ENCODE assay signal across 17 cellular contexts in genomic region chr17:35429702-35430101, GRCh38. TPM values are rescaled to one million over a fixed set of nuclear protein-coding genes. Genes with fewer than 3 reads are reported as not detected.
DNase-seq lines count a peak whose midpoint lies in the region; ATAC-seq, FAIRE-seq and TF ChIP-seq lines count a peak whose summit lies in the region.
"Had no signal": no experiment of that assay in that cellular context is flagged by ENCODE, and none has a peak within 500 bp of the region (broad histone marks: within the 10 kb centered on the region; RNA-seq: fewer than 3 reads in every experiment).

No MANE protein-coding gene starts in this region.

- H3K27me3 ChIP-seq in HUES48 (ENCODE audit: control insufficient read depth, insufficient read depth, low read length) (peaks cover 8% of the 10 kb centered on the region; the same call in 1 of the 2 replicates), GM12878 (replicated peaks in 1 of 2; ENCODE audit: control insufficient read depth in 2 of 2, insufficient read depth in 2 of 2, low read length in 1 of 2) (no peaks in the 10 kb centered on the region)

- H3K36me3 Mint-ChIP-seq in natural killer cell treated with Interleukin-12 subunit alpha and Interleukin-12 subunit beta and Interleukin-15 and Interleukin-18, amount 100 ng/mL, for 72 hours = peaks cover 26% of the 10 kb centered on the region
- H3K36me3 Mint-ChIP-seq in natural killer cell = peaks cover 9% of the 10 kb centered on the region
- peaks cover 21% of the 10 kb centered on the region for H3K36me3 Mint-ChIP-seq in osteocyte (ENCODE audit: unreplicated experiment)

- peaks cover 47% of the 10 kb centered on the region for H3K4me1 ChIP-seq in HUES48 (ENCODE audit: control insufficient read depth, insufficient read depth, low read length)
- H3K4me1 ChIP-seq in GM12878 (ENCODE audit: control insufficient read depth, insufficient read depth, low read length) = peaks cover 16% of the 10 kb centered on the region
- H3K4me1 ChIP-seq: BE2C had no signal

- no peak for TF ChIP-seq POLR2A in GM12878 (IDR thresholded peaks at IDR 0.05; ENCODE audit: low read depth, low read length)

- no peak for TF ChIP-seq RAD21 in GM12878 (IDR thresholded peaks at IDR 0.05; ENCODE audit: insufficient read depth, low read depth, low read length)

- H3K36me3 ChIP-seq in HUES48 (ENCODE audit: control insufficient read depth, insufficient read depth, low read length) = no peaks in the 10 kb centered on the region
- no peaks in the 10 kb centered on the region; a peak in 1 of 4 replicates for H3K36me3 ChIP-seq in GM12878 (ENCODE audit: control insufficient read depth in 2 of 2, insufficient read depth in 2 of 2, low read length in 1 of 2)
- H3K36me3 ChIP-seq: BE2C had no signal

- H4K20me1 ChIP-seq in GM12878 (ENCODE audit: control insufficient read depth, insufficient read depth) = no peaks in the 10 kb centered on the region

- no peak for ATAC-seq in natural killer cell treated with Interleukin-12 subunit alpha and Interleukin-12 subunit beta and Interleukin-15 and Interleukin-18, amount 100 ng/mL, for 72 hours
- ATAC-seq in natural killer cell (no peak), GM12878 (no peak)
- ATAC-seq: HCT116 had no signal

- no peak for FAIRE-seq in GM12878 (lab: Jason Lieb, UNC)
- FAIRE-seq: D721Med had no signal

- no peak overlapping the region for H2AFZ ChIP-seq in GM12878 (ENCODE audit: control insufficient read depth, low read depth, low read length)

- H3K4me1 Mint-ChIP-seq in natural killer cell treated with Interleukin-12 subunit alpha and Interleukin-12 subunit beta and Interleukin-15 and Interleukin-18, amount 100 ng/mL, for 72 hours (ENCODE audit: low read depth in 2 of 2) = peaks cover 84 to 85% of the 10 kb centered on the region in 2 donors
- H3K4me1 Mint-ChIP-seq in natural killer cell (peaks cover 70 to 80% of the 10 kb centered on the region in 2 donors), osteocyte (ENCODE audit: unreplicated experiment) (peaks cover 49% of the 10 kb centered on the region)

- H3K27ac ChIP-seq in HUES48 (ENCODE audit: low read depth, low read length) = peak overlapping the region; percentile 2
- no peak overlapping the region for H3K27ac ChIP-seq in GM12878 (ENCODE audit: control insufficient read depth, insufficient read depth)

- intact Hi-C loops in natural killer cell (cut with micrococcal nuclease) = loop anchor here (5.0 kb wide), 5 partner anchors 57 to 267 kb away; partner anchors contain the start of genes AP2B1, SLFN11 and SLFN5
- intact Hi-C loops in GM12878 (cut with micrococcal nuclease; ENCODE audit: unreplicated experiment) = loop anchor here (5.0 kb wide), 1 partner anchor 108 kb away; the partner anchor contains the start of gene SLFN12L

- SMC1A ChIA-PET in GM12878 (lab: Charles Lee; ENCODE audit: uncharacterized antibody, unreplicated experiment) = interaction anchor here (1.1 to 3.9 kb wide), 10 partner anchors 9 to 117 kb away, joined by 3 to 23 read pairs (median 4); partner anchors contain the start of gene SLFN13

- 93% methylated on average over 2 of the region's 2 CpGs for WGBS in GM12878 (ENCODE audit: insufficient coverage, insufficient replicate concordance, low lambda C conversion rate, missing lambda C conversion rate)

- no TSS peak for BruUV-seq in GM12878 (replicated peaks; lab: Mats Ljungman, UMichigan)

- H3K4me2 ChIP-seq in GM12878 (ENCODE audit: control insufficient read depth, insufficient read depth) = no peak overlapping the region

- RAD21 ChIA-PET in GM12878 (lab: Charles Lee; ENCODE audit: unreplicated experiment) = interaction anchor here (0.8 kb wide), 1 partner anchor 105 kb away, joined by 3 read pairs; no protein-coding TSS in a partner anchor

- no peak for TF ChIP-seq EP300 in GM12878 (IDR thresholded peaks at IDR 0.05; ENCODE audit: borderline replicate concordance in 1 of 2, control insufficient read depth in 1 of 2, low read depth in 2 of 2, low read length in 2 of 2)

- H3K4me3 ChIP-seq in HUES48 (ENCODE audit: low read depth, low read length) (0 out of 2 replicates have a peak overlapping the region, but pooled peaks have one; percentile 7), GM12878 (peak overlapping the region; percentile 4; the same call in 1 of the 2 replicates)

- POLR2A ChIA-PET in GM12878 (lab: Charles Lee) = interaction anchor here (1.1 to 1.5 kb wide), 6 partner anchors 9 to 108 kb away, joined by 3 read pairs; partner anchors contain the start of gene SLFN13

- no peak for TF ChIP-seq CTCF in natural killer cell (IDR thresholded peaks at IDR 0.05)
- no peak for TF ChIP-seq CTCF in GM12878 (IDR thresholded peaks at IDR 0.05 in 2 of 3, conservative IDR thresholded peaks at IDR 0.05 in 1 of 3; ENCODE audit: control insufficient read depth in 2 of 3, extremely low read depth in 1 of 3, insufficient read depth in 1 of 3, low read depth in 3 of 3, low read length in 3 of 3)
- no peak for TF ChIP-seq CTCF in osteocyte (IDR thresholded peaks at IDR 0.05)

- peak overlapping the region; percentile 94 for H3K4me3 Mint-ChIP-seq in natural killer cell treated with Interleukin-12 subunit alpha and Interleukin-12 subunit beta and Interleukin-15 and Interleukin-18, amount 100 ng/mL, for 72 hours
- H3K4me3 Mint-ChIP-seq in natural killer cell (no peak overlapping the region), osteocyte (ENCODE audit: unreplicated experiment) (no peak overlapping the region)
- H3K4me3 Mint-ChIP-seq: CD4-positive, alpha-beta T cell had no signal

- no peaks in the 10 kb centered on the region for H3K27me3 Mint-ChIP-seq in natural killer cell treated with Interleukin-12 subunit alpha and Interleukin-12 subunit beta and Interleukin-15 and Interleukin-18, amount 100 ng/mL, for 72 hours
- H3K27me3 Mint-ChIP-seq in natural killer cell (ENCODE audit: low read depth in 2 of 2) (no peaks in the 10 kb centered on the region), osteocyte (ENCODE audit: unreplicated experiment) (no peaks in the 10 kb centered on the region)
- H3K27me3 Mint-ChIP-seq: CD4-positive, alpha-beta T cell had no signal

- H3K27ac Mint-ChIP-seq in natural killer cell treated with Interleukin-12 subunit alpha and Interleukin-12 subunit beta and Interleukin-15 and Interleukin-18, amount 100 ng/mL, for 72 hours = peak overlapping the region; percentile 75 to 92
- H3K27ac Mint-ChIP-seq in natural killer cell (peak overlapping the region in 1 of 2 donors; percentile 68), osteocyte (ENCODE audit: unreplicated experiment) (peak overlapping the region; percentile 41)
- H3K27ac Mint-ChIP-seq: CD4-positive, alpha-beta T cell had no signal

- no peak for DNase-seq in natural killer cell treated with Interleukin-12 subunit alpha and Interleukin-12 subunit beta and Interleukin-15 and Interleukin-18, amount 100 ng/mL, for 72 hours (ENCODE audit: low spot score)
- DNase-seq in natural killer cell = no peak
- no peak for DNase-seq in GM12878 (ENCODE audit: low read depth, low spot score)
- no peak for DNase-seq in osteocyte (ENCODE audit: extremely low spot score, unreplicated experiment)
- DNase-seq in activated gamma-delta T cell (lab: John Stamatoyannopoulos, UW) = no peak
- DNase-seq in activated gamma-delta T cell treated with Interleukin-2 at 50 U/mL for 16 hours = no peak
- DNase-seq in hepatic stellate cell (ENCODE audit: low spot score) = no peak
- DNase-seq: BE2C; C1 segment of cervical spinal cord; Caco-2; CD4-positive, alpha-beta T cell; GDM1; GOT3; H7 had no signal

- in situ Hi-C loops in GM12878 (cut with MboI) = no loop called here

- H3K9ac ChIP-seq in HUES48 (ENCODE audit: low read depth, low read length) (no peak overlapping the region), GM12878 (ENCODE audit: control insufficient read depth, insufficient read depth, low read length) (no peak overlapping the region)

- H3K9me3 ChIP-seq in HUES48 (ENCODE audit: control insufficient read depth, insufficient read depth, low read length) (no peaks in the 10 kb centered on the region), GM12878 (replicated peaks; ENCODE audit: control insufficient read depth, insufficient read depth, low read length) (no peaks in the 10 kb centered on the region)
- H3K9me3 ChIP-seq: BE2C, Caco-2 had no signal

- no peaks in the 10 kb centered on the region for H3K9me3 Mint-ChIP-seq in natural killer cell treated with Interleukin-12 subunit alpha and Interleukin-12 subunit beta and Interleukin-15 and Interleukin-18, amount 100 ng/mL, for 72 hours
- no peaks in the 10 kb centered on the region for H3K9me3 Mint-ChIP-seq in natural killer cell
- no peaks in the 10 kb centered on the region for H3K9me3 Mint-ChIP-seq in osteocyte (ENCODE audit: unreplicated experiment)
- H3K9me3 Mint-ChIP-seq: CD4-positive, alpha-beta T cell had no signal

- CTCF ChIA-PET in GM12878 (lab: Yijun Ruan, JAX) = interaction anchor here (0.8 to 3.3 kb wide), 5 partner anchors 18 to 118 kb away, joined by 3 to 15 read pairs (median 6); partner anchors contain the start of gene SLFN13

- peaks cover 36% of the 10 kb centered on the region for H3K79me2 ChIP-seq in GM12878 (ENCODE audit: control insufficient read depth, insufficient read depth, low read length)

RNA-seq across cellular contexts. Expression of gene SLFN12, which starts 2.6 kb away (rescaled TPM):
- total RNA-seq in natural killer cell treated with Interleukin-12 subunit alpha and Interleukin-12 subunit beta and Interleukin-15 and Interleukin-18, amount 100 ng/mL, for 72 hours = 10 to 100 TPM; 59.4 to 60.4 TPM
- total RNA-seq in natural killer cell = 10 to 100 TPM; 18.6 to 30.9 (median 21.8) TPM
- 18.6 and 20.7 TPM in 2 replicates for total RNA-seq in GM12878 (2013; cell fraction: nucleolus; rRNA removed)
- 15.0 and 16.9 TPM in 2 replicates for total RNA-seq in GM12878 (2014; rRNA removed)
- 16.4 and 18.2 TPM in 2 replicates for total RNA-seq in GM12878 (2014; rRNA removed; fragmentation: Illumina TruSeq; extraction: Trizol)
- 11.6 and 12.8 TPM in 2 replicates for total RNA-seq in GM12878 (2021)
- polyA plus RNA-seq in GM12878 (2011; ENCODE audit: low read depth) = 6.8 TPM
- polyA plus RNA-seq in GM12878 (2011; rRNA removed) = 12.7 and 18.2 TPM in 2 replicates
- polyA plus RNA-seq in GM12878 (2011; cell fraction: cytosol; rRNA removed) = 4.9 and 5.3 TPM in 2 replicates
- 20.2 and 24.1 TPM in 2 replicates for polyA plus RNA-seq in GM12878 (2011; cell fraction: nucleus; rRNA removed)
- 8.4 and 9.7 TPM in 2 replicates for polyA plus RNA-seq in GM12878 (2012)
- polyA plus RNA-seq in GM12878 (2014; fragmentation: Illumina TruSeq; extraction: Trizol) = 18.5 and 24.8 TPM in 2 replicates
- polyA plus RNA-seq in GM12878 (2014; fragmentation: Nextera tagmentation; extraction: Ambion mirVana) = 10 to 100 TPM; 11.2 to 14.8 TPM
- polyA plus RNA-seq in GM12878 (2014; rRNA removed) = 7.9 and 14.2 TPM in 2 replicates
- polyA plus RNA-seq in GM12878 (2016; fragmentation: Nextera tagmentation; extraction: Ambion mirVana) = 10 to 100 TPM in 1 of 2 experiments, 1 to 10 TPM in 1; 8.7 to 10.2 TPM
- polyA minus RNA-seq in GM12878 (2011; rRNA and poly(A)+ RNA removed) = 8.2 and 8.7 TPM in 2 replicates
- polyA minus RNA-seq in GM12878 (2011; cell fraction: cytosol; rRNA and poly(A)+ RNA removed) = 1.6 and 3.4 TPM in 2 replicates
- polyA minus RNA-seq in GM12878 (2011; cell fraction: nucleus; rRNA and poly(A)+ RNA removed) = 10.6 and 14.3 TPM in 2 replicates
- total RNA-seq in osteocyte = 24.2 and 24.4 TPM in 2 replicates
- total RNA-seq: Caco-2 had no signal

RNA-seq across cellular contexts. Expression of gene SLFN13, which starts 18.9 kb away (rescaled TPM):
- 100 to 1,000 TPM; 213 to 343 TPM for total RNA-seq in natural killer cell treated with Interleukin-12 subunit alpha and Interleukin-12 subunit beta and Interleukin-15 and Interleukin-18, amount 100 ng/mL, for 72 hours
- total RNA-seq in natural killer cell = 100 to 1,000 TPM in 2 of 3 donors, 10 to 100 TPM in 1; 85.9 to 182 (median 129) TPM
- total RNA-seq in GM12878 (2013; cell fraction: nucleolus; rRNA removed) = 70.3 and 76.0 TPM in 2 replicates
- total RNA-seq in GM12878 (2014; rRNA removed) = 56.3 and 56.4 TPM in 2 replicates
- 41.0 and 42.2 TPM in 2 replicates for total RNA-seq in GM12878 (2014; rRNA removed; fragmentation: Illumina TruSeq; extraction: Trizol)
- 51.5 and 64.4 TPM in 2 replicates for total RNA-seq in GM12878 (2021)
- 23.6 TPM for polyA plus RNA-seq in GM12878 (2011; ENCODE audit: low read depth)
- polyA plus RNA-seq in GM12878 (2011; rRNA removed) = 62.0 and 91.9 TPM in 2 replicates
- polyA plus RNA-seq in GM12878 (2011; cell fraction: cytosol; rRNA removed) = 51.0 and 69.7 TPM in 2 replicates
- 107 and 118 TPM in 2 replicates for polyA plus RNA-seq in GM12878 (2011; cell fraction: nucleus; rRNA removed)
- 31.8 and 34.3 TPM in 2 replicates for polyA plus RNA-seq in GM12878 (2012)
- polyA plus RNA-seq in GM12878 (2014; fragmentation: Illumina TruSeq; extraction: Trizol) = 82.4 and 94.6 TPM in 2 replicates
- 10 to 100 TPM; 12.4 to 20.2 TPM for polyA plus RNA-seq in GM12878 (2014; fragmentation: Nextera tagmentation; extraction: Ambion mirVana)
- polyA plus RNA-seq in GM12878 (2014; rRNA removed) = 72.5 and 81.9 TPM in 2 replicates
- polyA plus RNA-seq in GM12878 (2016; fragmentation: Nextera tagmentation; extraction: Ambion mirVana) = 10 to 100 TPM; 61.7 to 63.3 TPM
- polyA minus RNA-seq in GM12878 (2011; rRNA and poly(A)+ RNA removed) = 61.1 and 61.7 TPM in 2 replicates
- 14.5 and 17.4 TPM in 2 replicates for polyA minus RNA-seq in GM12878 (2011; cell fraction: cytosol; rRNA and poly(A)+ RNA removed)
- polyA minus RNA-seq in GM12878 (2011; cell fraction: nucleus; rRNA and poly(A)+ RNA removed) = 25.8 and 31.7 TPM in 2 replicates
- 6.4 and 9.0 TPM in 2 replicates for total RNA-seq in osteocyte
- total RNA-seq: Caco-2 had no signal

RNA-seq across cellular contexts. Expression of gene SLFN11, which starts 56.3 kb away (rescaled TPM):
- total RNA-seq in natural killer cell treated with Interleukin-12 subunit alpha and Interleukin-12 subunit beta and Interleukin-15 and Interleukin-18, amount 100 ng/mL, for 72 hours = 100 to 1,000 TPM; 139 to 149 TPM
- total RNA-seq in natural killer cell (10 to 100 TPM; 22.9 to 31.8 (median 26.8) TPM), GM12878 (2014; rRNA removed) (28.4 and 37.5 TPM in 2 replicates), GM12878 (2014; rRNA removed; fragmentation: Illumina TruSeq; extraction: Trizol) (38.9 and 39.7 TPM in 2 replicates), GM12878 (2021) (30.9 and 33.7 TPM in 2 replicates), osteocyte (23.8 and 27.5 TPM in 2 replicates)
- 4.4 and 6.0 TPM in 2 replicates for total RNA-seq in GM12878 (2013; cell fraction: nucleolus; rRNA removed)
- 3.4 TPM for polyA plus RNA-seq in GM12878 (2011; ENCODE audit: low read depth)
- polyA plus RNA-seq in GM12878 (2011; rRNA removed) (2.1 and 2.5 TPM in 2 replicates), GM12878 (2014; fragmentation: Illumina TruSeq; extraction: Trizol) (34.3 and 43.8 TPM in 2 replicates), GM12878 (2014; fragmentation: Nextera tagmentation; extraction: Ambion mirVana) (1 to 10 TPM; 7.9 to 8.0 TPM), GM12878 (2014; rRNA removed) (26.5 and 30.5 TPM in 2 replicates), GM12878 (2016; fragmentation: Nextera tagmentation; extraction: Ambion mirVana) (10 to 100 TPM; 30.6 to 33.8 TPM)
- 0.96 and 1.1 TPM in 2 replicates for polyA plus RNA-seq in GM12878 (2011; cell fraction: cytosol; rRNA removed)
- polyA plus RNA-seq in GM12878 (2011; cell fraction: nucleus; rRNA removed) = 2.6 and 3.2 TPM in 2 replicates
- polyA plus RNA-seq in GM12878 (2012) = 3.8 and 5.4 TPM in 2 replicates
- polyA minus RNA-seq in GM12878 (2011; rRNA and poly(A)+ RNA removed) = 2.2 and 3.1 TPM in 2 replicates
- polyA minus RNA-seq in GM12878 (2011; cell fraction: cytosol; rRNA and poly(A)+ RNA removed) = 1.0 and 1.6 TPM in 2 replicates
- polyA minus RNA-seq in GM12878 (2011; cell fraction: nucleus; rRNA and poly(A)+ RNA removed) = 1.1 and 1.5 TPM in 2 replicates
- total RNA-seq: Caco-2 had no signal
